ENCODE assay signal across 25 cellular contexts in genomic region chr1:211619033-211619996, GRCh38. TPM values are rescaled to one million over a fixed set of nuclear protein-coding genes. Genes with fewer than 3 reads are reported as not detected.
"Had no signal": no experiment of that assay in that cellular context is flagged by ENCODE, and none has a peak within 500 bp of the region (broad histone marks: within the 10 kb centered on the region; RNA-seq: fewer than 3 reads in every experiment).

No MANE protein-coding gene starts in this region.

- DNase-seq: activated CD4-positive, alpha-beta memory T cell treated with anti-CD3 and anti-CD28 coated beads for 36 hours; activated CD4-positive, alpha-beta T cell treated with anti-CD3 and anti-CD28 coated beads for 48 hours; activated CD4-positive, CD25-positive, alpha-beta regulatory T cell; activated effector memory CD4-positive, alpha-beta T cell treated with Interleukin-2 at 50 U/mL for 16 hours; activated naive CD4-positive, alpha-beta T cell treated with anti-CD3 and anti-CD28 coated beads for 36 hours; activated naive CD8-positive, alpha-beta T cell treated with anti-CD3 and anti-CD28 coated beads, Interleukin-2, amount 10 ng/mL, durations not matched to agents 7 days and 5 days; activated T-cell treated with anti-CD3 and anti-CD28 coated beads, Interleukin-2, amount 50 U/mL, for 72 hours; amygdala; cerebellar nuclear complex; glutamatergic neuron; immature natural killer cell; nephron progenitor cell; occipital lobe; stimulated activated CD4-positive, alpha-beta T cell treated with anti-CD3 and anti-CD28 coated beads, Interleukin-2, amount 100 ng/mL, for 48 hours; stimulated activated CD8-positive, alpha-beta memory T cell treated with anti-CD3 and anti-CD28 coated beads, Interleukin-4, amount 100 ng/mL, for 48 hours; stimulated activated naive CD4-positive, alpha-beta T cell; T1000; thyroid gland had no signal

- H2AFZ ChIP-seq: hepatocyte had no signal

- H3K9me3 Mint-ChIP-seq: activated CD4-positive, alpha-beta memory T cell treated with anti-CD3 and anti-CD28 coated beads for 36 hours; activated naive CD4-positive, alpha-beta T cell treated with anti-CD3 and anti-CD28 coated beads for 36 hours; activated naive CD8-positive, alpha-beta T cell treated with anti-CD3 and anti-CD28 coated beads, Interleukin-2, amount 10 ng/mL, durations not matched to agents 7 days and 5 days; activated T-cell treated with anti-CD3 and anti-CD28 coated beads, Interleukin-2, amount 50 U/mL, for 72 hours; immature natural killer cell; memory B cell; nephron progenitor cell had no signal

- FAIRE-seq: frontal cortex had no signal

- H3K4me2 ChIP-seq: hepatocyte had no signal

- H3K36me3 Mint-ChIP-seq: activated CD4-positive, alpha-beta memory T cell treated with anti-CD3 and anti-CD28 coated beads for 36 hours; activated naive CD8-positive, alpha-beta T cell treated with anti-CD3 and anti-CD28 coated beads, Interleukin-2, amount 10 ng/mL, durations not matched to agents 7 days and 5 days; immature natural killer cell; memory B cell had no signal

- H3K9me3 ChIP-seq: esophagus muscularis mucosa, thyroid gland had no signal

- H3K36me3 ChIP-seq: esophagus muscularis mucosa, thyroid gland had no signal

- H3K4me1 Mint-ChIP-seq: memory B cell had no signal

- H3K27ac ChIP-seq: coronary artery, esophagus muscularis mucosa, hepatocyte, thyroid gland had no signal

- H3K4me3 ChIP-seq: coronary artery, esophagus muscularis mucosa, hepatocyte, thyroid gland had no signal

- ATAC-seq: sciatic nerve had no signal

- H3K4me3 Mint-ChIP-seq: activated CD4-positive, alpha-beta memory T cell treated with anti-CD3 and anti-CD28 coated beads for 36 hours; activated naive CD4-positive, alpha-beta T cell treated with anti-CD3 and anti-CD28 coated beads for 36 hours; activated naive CD8-positive, alpha-beta T cell treated with anti-CD3 and anti-CD28 coated beads, Interleukin-2, amount 10 ng/mL, durations not matched to agents 7 days and 5 days; activated T-cell treated with anti-CD3 and anti-CD28 coated beads, Interleukin-2, amount 50 U/mL, for 72 hours; immature natural killer cell; memory B cell; nephron progenitor cell had no signal

- H3K27me3 Mint-ChIP-seq: activated CD4-positive, alpha-beta memory T cell treated with anti-CD3 and anti-CD28 coated beads for 36 hours; activated naive CD8-positive, alpha-beta T cell treated with anti-CD3 and anti-CD28 coated beads, Interleukin-2, amount 10 ng/mL, durations not matched to agents 7 days and 5 days; memory B cell had no signal

- H3K79me2 ChIP-seq: hepatocyte had no signal

- H3K27me3 ChIP-seq: esophagus muscularis mucosa, hepatocyte, thyroid gland had no signal

- H3K4me1 ChIP-seq: thyroid gland had no signal

- H3K27ac Mint-ChIP-seq: activated CD4-positive, alpha-beta memory T cell treated with anti-CD3 and anti-CD28 coated beads for 36 hours; activated naive CD4-positive, alpha-beta T cell treated with anti-CD3 and anti-CD28 coated beads for 36 hours; activated T-cell treated with anti-CD3 and anti-CD28 coated beads, Interleukin-2, amount 50 U/mL, for 72 hours; memory B cell had no signal

RNA-seq across cellular contexts. Expression of gene NEK2, which starts 56.1 kb away (rescaled TPM):
- total RNA-seq: esophagus muscularis mucosa, ureter had no signal
